1 cellular context compared by ENCODE assay signal in the genomic region with DNA sequence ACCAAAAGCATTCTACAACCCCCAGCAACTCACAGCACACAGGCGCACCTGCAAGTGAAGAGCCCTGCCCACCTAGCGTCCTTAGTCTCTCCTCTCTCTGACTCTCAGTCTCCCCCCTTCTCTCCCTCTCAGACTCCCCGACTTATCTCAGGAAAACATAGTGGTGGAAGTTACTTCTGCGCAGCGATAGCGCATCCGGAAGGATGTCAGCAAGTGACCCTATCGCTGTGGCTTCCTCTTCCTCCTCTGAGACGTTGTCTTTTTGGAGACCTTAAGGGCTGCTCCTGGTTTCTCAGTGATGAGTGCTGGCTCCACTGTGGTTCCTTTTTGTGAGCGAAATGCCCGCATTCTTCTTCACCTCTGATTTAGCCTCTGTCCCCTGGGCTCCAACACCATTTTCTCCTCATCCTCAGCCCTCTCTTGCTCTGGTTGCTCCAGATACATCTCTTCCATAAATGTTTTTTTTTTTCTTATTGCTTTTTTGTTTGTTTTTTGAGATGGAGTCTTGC.
TF ChIP-seq lines count a peak whose summit lies in the region.

No MANE protein-coding gene starts in this region.

TF ChIP-seq in K562, 482 proteins besides CTCF, POLR2A, EP300 and RAD21 (continued from another document and continues in another):
- TF ChIP-seq, protein P1, sequence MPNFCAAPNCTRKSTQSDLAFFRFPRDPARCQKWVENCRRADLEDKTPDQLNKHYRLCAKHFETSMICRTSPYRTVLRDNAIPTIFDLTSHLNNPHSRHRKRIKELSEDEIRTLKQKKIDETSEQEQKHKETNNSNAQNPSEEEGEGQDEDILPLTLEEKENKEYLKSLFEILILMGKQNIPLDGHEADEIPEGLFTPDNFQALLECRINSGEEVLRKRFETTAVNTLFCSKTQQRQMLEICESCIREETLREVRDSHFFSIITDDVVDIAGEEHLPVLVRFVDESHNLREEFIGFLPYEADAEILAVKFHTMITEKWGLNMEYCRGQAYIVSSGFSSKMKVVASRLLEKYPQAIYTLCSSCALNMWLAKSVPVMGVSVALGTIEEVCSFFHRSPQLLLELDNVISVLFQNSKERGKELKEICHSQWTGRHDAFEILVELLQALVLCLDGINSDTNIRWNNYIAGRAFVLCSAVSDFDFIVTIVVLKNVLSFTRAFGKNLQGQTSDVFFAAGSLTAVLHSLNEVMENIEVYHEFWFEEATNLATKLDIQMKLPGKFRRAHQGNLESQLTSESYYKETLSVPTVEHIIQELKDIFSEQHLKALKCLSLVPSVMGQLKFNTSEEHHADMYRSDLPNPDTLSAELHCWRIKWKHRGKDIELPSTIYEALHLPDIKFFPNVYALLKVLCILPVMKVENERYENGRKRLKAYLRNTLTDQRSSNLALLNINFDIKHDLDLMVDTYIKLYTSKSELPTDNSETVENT (CRISPR knock-in tag; IDR thresholded peaks at IDR 0.05): no peak
- peak; percentile 93 for TF ChIP-seq HDAC3 (IDR thresholded peaks at IDR 0.05; ENCODE audit: borderline replicate concordance, partially characterized antibody)
- TF ChIP-seq CBFB (CRISPR knock-in tag; IDR thresholded peaks at IDR 0.05): no peak
- TF ChIP-seq, protein P2, sequence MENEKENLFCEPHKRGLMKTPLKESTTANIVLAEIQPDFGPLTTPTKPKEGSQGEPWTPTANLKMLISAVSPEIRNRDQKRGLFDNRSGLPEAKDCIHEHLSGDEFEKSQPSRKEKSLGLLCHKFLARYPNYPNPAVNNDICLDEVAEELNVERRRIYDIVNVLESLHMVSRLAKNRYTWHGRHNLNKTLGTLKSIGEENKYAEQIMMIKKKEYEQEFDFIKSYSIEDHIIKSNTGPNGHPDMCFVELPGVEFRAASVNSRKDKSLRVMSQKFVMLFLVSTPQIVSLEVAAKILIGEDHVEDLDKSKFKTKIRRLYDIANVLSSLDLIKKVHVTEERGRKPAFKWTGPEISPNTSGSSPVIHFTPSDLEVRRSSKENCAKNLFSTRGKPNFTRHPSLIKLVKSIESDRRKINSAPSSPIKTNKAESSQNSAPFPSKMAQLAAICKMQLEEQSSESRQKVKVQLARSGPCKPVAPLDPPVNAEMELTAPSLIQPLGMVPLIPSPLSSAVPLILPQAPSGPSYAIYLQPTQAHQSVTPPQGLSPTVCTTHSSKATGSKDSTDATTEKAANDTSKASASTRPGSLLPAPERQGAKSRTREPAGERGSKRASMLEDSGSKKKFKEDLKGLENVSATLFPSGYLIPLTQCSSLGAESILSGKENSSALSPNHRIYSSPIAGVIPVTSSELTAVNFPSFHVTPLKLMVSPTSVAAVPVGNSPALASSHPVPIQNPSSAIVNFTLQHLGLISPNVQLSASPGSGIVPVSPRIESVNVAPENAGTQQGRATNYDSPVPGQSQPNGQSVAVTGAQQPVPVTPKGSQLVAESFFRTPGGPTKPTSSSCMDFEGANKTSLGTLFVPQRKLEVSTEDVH (IDR thresholded peaks at IDR 0.05; ENCODE audit: low read depth, partially characterized antibody): peak; percentile 75
- TF ChIP-seq, protein P3, sequence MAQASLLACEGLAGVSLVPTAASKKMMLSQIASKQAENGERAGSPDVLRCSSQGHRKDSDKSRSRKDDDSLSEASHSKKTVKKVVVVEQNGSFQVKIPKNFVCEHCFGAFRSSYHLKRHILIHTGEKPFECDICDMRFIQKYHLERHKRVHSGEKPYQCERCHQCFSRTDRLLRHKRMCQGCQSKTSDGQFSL (CRISPR knock-in tag; IDR thresholded peaks at IDR 0.05): no peak
- TF ChIP-seq, protein P3 (tag; IDR thresholded peaks at IDR 0.05): no peak; a peak in 1 of 4 replicates
- TF ChIP-seq ZNF212 (CRISPR knock-in tag; IDR thresholded peaks at IDR 0.05): no peak
- TF ChIP-seq MCM3 (IDR thresholded peaks at IDR 0.05): no peak
- no peak for TF ChIP-seq SRSF3 (IDR thresholded peaks at IDR 0.05; ENCODE audit: insufficient read depth, low read length)
- TF ChIP-seq, protein P4, sequence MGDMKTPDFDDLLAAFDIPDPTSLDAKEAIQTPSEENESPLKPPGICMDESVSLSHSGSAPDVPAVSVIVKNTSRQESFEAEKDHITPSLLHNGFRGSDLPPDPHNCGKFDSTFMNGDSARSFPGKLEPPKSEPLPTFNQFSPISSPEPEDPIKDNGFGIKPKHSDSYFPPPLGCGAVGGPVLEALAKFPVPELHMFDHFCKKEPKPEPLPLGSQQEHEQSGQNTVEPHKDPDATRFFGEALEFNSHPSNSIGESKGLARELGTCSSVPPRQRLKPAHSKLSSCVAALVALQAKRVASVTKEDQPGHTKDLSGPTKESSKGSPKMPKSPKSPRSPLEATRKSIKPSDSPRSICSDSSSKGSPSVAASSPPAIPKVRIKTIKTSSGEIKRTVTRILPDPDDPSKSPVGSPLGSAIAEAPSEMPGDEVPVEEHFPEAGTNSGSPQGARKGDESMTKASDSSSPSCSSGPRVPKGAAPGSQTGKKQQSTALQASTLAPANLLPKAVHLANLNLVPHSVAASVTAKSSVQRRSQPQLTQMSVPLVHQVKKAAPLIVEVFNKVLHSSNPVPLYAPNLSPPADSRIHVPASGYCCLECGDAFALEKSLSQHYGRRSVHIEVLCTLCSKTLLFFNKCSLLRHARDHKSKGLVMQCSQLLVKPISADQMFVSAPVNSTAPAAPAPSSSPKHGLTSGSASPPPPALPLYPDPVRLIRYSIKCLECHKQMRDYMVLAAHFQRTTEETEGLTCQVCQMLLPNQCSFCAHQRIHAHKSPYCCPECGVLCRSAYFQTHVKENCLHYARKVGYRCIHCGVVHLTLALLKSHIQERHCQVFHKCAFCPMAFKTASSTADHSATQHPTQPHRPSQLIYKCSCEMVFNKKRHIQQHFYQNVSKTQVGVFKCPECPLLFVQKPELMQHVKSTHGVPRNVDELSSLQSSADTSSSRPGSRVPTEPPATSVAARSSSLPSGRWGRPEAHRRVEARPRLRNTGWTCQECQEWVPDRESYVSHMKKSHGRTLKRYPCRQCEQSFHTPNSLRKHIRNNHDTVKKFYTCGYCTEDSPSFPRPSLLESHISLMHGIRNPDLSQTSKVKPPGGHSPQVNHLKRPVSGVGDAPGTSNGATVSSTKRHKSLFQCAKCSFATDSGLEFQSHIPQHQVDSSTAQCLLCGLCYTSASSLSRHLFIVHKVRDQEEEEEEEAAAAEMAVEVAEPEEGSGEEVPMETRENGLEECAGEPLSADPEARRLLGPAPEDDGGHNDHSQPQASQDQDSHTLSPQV (IDR thresholded peaks at IDR 0.05): peak; percentile 76
- TF ChIP-seq SMARCA5 (IDR thresholded peaks at IDR 0.05): peak; percentile 89
- peak; percentile 66; the same call in 1 of the 2 replicates for TF ChIP-seq ESRRA (IDR thresholded peaks at IDR 0.05; ENCODE audit: borderline replicate concordance, low read depth)
- TF ChIP-seq U2AF2 (optimal IDR thresholded peaks at IDR 0.05; ENCODE audit: low read depth, low read length): no peak
- no peak for TF ChIP-seq ZNF830 (CRISPR knock-in tag; IDR thresholded peaks at IDR 0.05)
- TF ChIP-seq ZNF143 (CRISPR knock-in tag; IDR thresholded peaks at IDR 0.05): no peak
- TF ChIP-seq ZNF324 (CRISPR knock-in tag; IDR thresholded peaks at IDR 0.05): no peak
- no peak for TF ChIP-seq NR1H2 (CRISPR knock-in tag; IDR thresholded peaks at IDR 0.05)
- TF ChIP-seq ETV6 (IDR thresholded peaks at IDR 0.05; ENCODE audit: borderline replicate concordance in 1 of 2, low read depth in 2 of 2, low read length in 1 of 2): peak; percentile 100
- TF ChIP-seq ETV6 (CRISPR knock-in tag; IDR thresholded peaks at IDR 0.05; ENCODE audit: borderline replicate concordance): no peak
- TF ChIP-seq KAT2B (IDR thresholded peaks at IDR 0.05; ENCODE audit: low read depth, low read length): no peak
- no peak for TF ChIP-seq ZNF436 (CRISPR knock-in tag; IDR thresholded peaks at IDR 0.05)
- TF ChIP-seq SETDB1 (IDR thresholded peaks at IDR 0.05; ENCODE audit: low read length): no peak
- TF ChIP-seq FOXK2 (conservative IDR thresholded peaks at IDR 0.05 in 1 of 2, IDR thresholded peaks at IDR 0.05 in 1 of 2; ENCODE audit: low read depth in 2 of 2): peak; percentile 70 to 73; a peak in 3 of 4 replicates
- no peak for TF ChIP-seq ZNF354B (CRISPR knock-in tag; IDR thresholded peaks at IDR 0.05)
- TF ChIP-seq, protein P5, sequence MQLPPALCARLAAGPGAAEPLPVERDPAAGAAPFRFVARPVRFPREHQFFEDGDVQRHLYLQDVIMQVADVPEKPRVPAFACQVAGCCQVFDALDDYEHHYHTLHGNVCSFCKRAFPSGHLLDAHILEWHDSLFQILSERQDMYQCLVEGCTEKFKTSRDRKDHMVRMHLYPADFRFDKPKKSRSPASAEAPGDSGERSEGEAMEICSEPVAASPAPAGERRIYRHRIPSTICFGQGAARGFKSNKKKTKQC (CRISPR knock-in tag; IDR thresholded peaks at IDR 0.05): no peak
- TF ChIP-seq ZBTB1 (CRISPR knock-in tag; IDR thresholded peaks at IDR 0.05; ENCODE audit: borderline replicate concordance, low read depth): no peak
- 0 out of 2 replicates have a peak, but pooled peaks have one; percentile 21 for TF ChIP-seq BACH1 (tag; IDR thresholded peaks at IDR 0.05)
- no peak for TF ChIP-seq HEY1 (CRISPR knock-in tag; IDR thresholded peaks at IDR 0.05; ENCODE audit: borderline replicate concordance)
- TF ChIP-seq ZNF197 (CRISPR knock-in tag; IDR thresholded peaks at IDR 0.05; ENCODE audit: low read depth): no peak; the same call in 1 of the 2 replicates
- TF ChIP-seq, protein P6, sequence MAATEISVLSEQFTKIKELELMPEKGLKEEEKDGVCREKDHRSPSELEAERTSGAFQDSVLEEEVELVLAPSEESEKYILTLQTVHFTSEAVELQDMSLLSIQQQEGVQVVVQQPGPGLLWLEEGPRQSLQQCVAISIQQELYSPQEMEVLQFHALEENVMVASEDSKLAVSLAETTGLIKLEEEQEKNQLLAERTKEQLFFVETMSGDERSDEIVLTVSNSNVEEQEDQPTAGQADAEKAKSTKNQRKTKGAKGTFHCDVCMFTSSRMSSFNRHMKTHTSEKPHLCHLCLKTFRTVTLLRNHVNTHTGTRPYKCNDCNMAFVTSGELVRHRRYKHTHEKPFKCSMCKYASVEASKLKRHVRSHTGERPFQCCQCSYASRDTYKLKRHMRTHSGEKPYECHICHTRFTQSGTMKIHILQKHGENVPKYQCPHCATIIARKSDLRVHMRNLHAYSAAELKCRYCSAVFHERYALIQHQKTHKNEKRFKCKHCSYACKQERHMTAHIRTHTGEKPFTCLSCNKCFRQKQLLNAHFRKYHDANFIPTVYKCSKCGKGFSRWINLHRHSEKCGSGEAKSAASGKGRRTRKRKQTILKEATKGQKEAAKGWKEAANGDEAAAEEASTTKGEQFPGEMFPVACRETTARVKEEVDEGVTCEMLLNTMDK (IDR thresholded peaks at IDR 0.05; ENCODE audit: borderline replicate concordance, insufficient read depth, low read depth, low read length, poor library complexity, severe bottlenecking): no peak
- peak; percentile 99 for TF ChIP-seq TAL1 (IDR thresholded peaks at IDR 0.05)
- TF ChIP-seq HNRNPLL (IDR thresholded peaks at IDR 0.05; ENCODE audit: low read depth, low read length, poor library complexity, severe bottlenecking): peak; percentile 82
- TF ChIP-seq, protein P7, sequence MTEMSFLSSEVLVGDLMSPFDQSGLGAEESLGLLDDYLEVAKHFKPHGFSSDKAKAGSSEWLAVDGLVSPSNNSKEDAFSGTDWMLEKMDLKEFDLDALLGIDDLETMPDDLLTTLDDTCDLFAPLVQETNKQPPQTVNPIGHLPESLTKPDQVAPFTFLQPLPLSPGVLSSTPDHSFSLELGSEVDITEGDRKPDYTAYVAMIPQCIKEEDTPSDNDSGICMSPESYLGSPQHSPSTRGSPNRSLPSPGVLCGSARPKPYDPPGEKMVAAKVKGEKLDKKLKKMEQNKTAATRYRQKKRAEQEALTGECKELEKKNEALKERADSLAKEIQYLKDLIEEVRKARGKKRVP (CRISPR knock-in tag; IDR thresholded peaks at IDR 0.05): no peak
- TF ChIP-seq MAFF (IDR thresholded peaks at IDR 0.05; ENCODE audit: low read length): no peak
- no peak for TF ChIP-seq ZNF253 (CRISPR knock-in tag; conservative IDR thresholded peaks at IDR 0.05)
- TF ChIP-seq RBFOX2 (IDR thresholded peaks at IDR 0.05; ENCODE audit: low read depth, low read length): peak; percentile 61
- TF ChIP-seq, protein P8, sequence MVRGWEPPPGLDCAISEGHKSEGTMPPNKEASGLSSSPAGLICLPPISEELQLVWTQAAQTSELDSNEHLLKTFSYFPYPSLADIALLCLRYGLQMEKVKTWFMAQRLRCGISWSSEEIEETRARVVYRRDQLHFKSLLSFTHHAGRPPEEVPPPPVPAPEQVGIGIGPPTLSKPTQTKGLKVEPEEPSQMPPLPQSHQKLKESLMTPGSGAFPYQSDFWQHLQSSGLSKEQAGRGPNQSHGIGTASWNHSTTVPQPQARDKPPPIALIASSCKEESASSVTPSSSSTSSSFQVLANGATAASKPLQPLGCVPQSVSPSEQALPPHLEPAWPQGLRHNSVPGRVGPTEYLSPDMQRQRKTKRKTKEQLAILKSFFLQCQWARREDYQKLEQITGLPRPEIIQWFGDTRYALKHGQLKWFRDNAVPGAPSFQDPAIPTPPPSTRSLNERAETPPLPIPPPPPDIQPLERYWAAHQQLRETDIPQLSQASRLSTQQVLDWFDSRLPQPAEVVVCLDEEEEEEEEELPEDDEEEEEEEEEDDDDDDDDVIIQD (CRISPR knock-in tag; IDR thresholded peaks at IDR 0.05): no peak
- no peak for TF ChIP-seq ZNF274 (IDR thresholded peaks at IDR 0.05; ENCODE audit: borderline replicate concordance, low read depth, low read length)
- TF ChIP-seq, protein P9, sequence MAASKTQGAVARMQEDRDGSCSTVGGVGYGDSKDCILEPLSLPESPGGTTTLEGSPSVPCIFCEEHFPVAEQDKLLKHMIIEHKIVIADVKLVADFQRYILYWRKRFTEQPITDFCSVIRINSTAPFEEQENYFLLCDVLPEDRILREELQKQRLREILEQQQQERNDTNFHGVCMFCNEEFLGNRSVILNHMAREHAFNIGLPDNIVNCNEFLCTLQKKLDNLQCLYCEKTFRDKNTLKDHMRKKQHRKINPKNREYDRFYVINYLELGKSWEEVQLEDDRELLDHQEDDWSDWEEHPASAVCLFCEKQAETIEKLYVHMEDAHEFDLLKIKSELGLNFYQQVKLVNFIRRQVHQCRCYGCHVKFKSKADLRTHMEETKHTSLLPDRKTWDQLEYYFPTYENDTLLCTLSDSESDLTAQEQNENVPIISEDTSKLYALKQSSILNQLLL (CRISPR knock-in tag; IDR thresholded peaks at IDR 0.05; ENCODE audit: borderline replicate concordance): no peak
- peak; percentile 83 for TF ChIP-seq TAF9B (IDR thresholded peaks at IDR 0.05; ENCODE audit: partially characterized antibody)
- no peak for TF ChIP-seq KAT8 (IDR thresholded peaks at IDR 0.05; ENCODE audit: low read depth)
- TF ChIP-seq GTF2F1 (IDR thresholded peaks at IDR 0.05; ENCODE audit: low read depth, low read length): no peak; the same call in 1 of the 2 replicates
- TF ChIP-seq, protein P10, sequence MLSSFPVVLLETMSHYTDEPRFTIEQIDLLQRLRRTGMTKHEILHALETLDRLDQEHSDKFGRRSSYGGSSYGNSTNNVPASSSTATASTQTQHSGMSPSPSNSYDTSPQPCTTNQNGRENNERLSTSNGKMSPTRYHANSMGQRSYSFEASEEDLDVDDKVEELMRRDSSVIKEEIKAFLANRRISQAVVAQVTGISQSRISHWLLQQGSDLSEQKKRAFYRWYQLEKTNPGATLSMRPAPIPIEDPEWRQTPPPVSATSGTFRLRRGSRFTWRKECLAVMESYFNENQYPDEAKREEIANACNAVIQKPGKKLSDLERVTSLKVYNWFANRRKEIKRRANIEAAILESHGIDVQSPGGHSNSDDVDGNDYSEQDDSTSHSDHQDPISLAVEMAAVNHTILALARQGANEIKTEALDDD (IDR thresholded peaks at IDR 0.05): peak; percentile 55; the same call in 1 of the 2 replicates
- no peak for TF ChIP-seq TAF15 (IDR thresholded peaks at IDR 0.05; ENCODE audit: low read depth, low read length)
- TF ChIP-seq PHF21A (IDR thresholded peaks at IDR 0.05; ENCODE audit: borderline replicate concordance, low read depth): no peak
